In genomic region chr12:50311858-50312609, GRCh38 we compare ENCODE assay signal across 8 cellular contexts. TPM values are rescaled to one million over a fixed set of nuclear protein-coding genes. Genes with fewer than 3 reads are reported as not detected.
A peak's percentile ranks its signal among the peaks of the same experiment; 100 is the strongest.
DNase-seq lines count a peak whose midpoint lies in the region; ATAC-seq, FAIRE-seq and TF ChIP-seq lines count a peak whose summit lies in the region.
"Not testable (repeated sequence)": the region's sequence is repeated elsewhere in the genome, so short reads cannot be mapped to it uniquely, and the experiment has no call there.

No MANE protein-coding gene starts in this region.

- H3K9me3 ChIP-seq in HEK293 (ENCODE audit: control insufficient read depth, insufficient read depth, low read depth, low read length); Panc1 (ENCODE audit: control insufficient read depth, insufficient read depth, low read depth, low read length); mucosa of descending colon; small intestine (ENCODE audit: control insufficient read depth, low read depth): not testable (repeated sequence)

- POLR2A ChIA-PET in HEK293 (lab: Yijun Ruan, JAX), result not testable (repeated sequence)
- POLR2A ChIA-PET in Panc1 (lab: Charles Lee), result interaction anchor here (0.6 kb wide), 1 partner anchor 107 kb away, joined by 7 read pairs; no protein-coding TSS in a partner anchor

- CTCF ChIA-PET in HEK293 (lab: Yijun Ruan, JAX), result interaction anchor here (0.5 to 1.5 kb wide), 10 partner anchors 19 to 1015 kb away, joined by 3 to 4 read pairs (median 3); no protein-coding TSS in a partner anchor
- CTCF ChIA-PET in Panc1 (lab: Charles Lee), result not testable (repeated sequence)

- TF ChIP-seq CTCF in AG09319 (IDR thresholded peaks at IDR 0.05; ENCODE audit: low read depth, low read length); HEK293 (tag by site-specific recombination; IDR thresholded peaks at IDR 0.05); Panc1 (IDR thresholded peaks at IDR 0.05); epithelial cell of esophagus (IDR thresholded peaks at IDR 0.05; ENCODE audit: insufficient read depth, low read depth, low read length, missing control alignments); foreskin fibroblast (IDR thresholded peaks at IDR 0.05; ENCODE audit: low read depth, low read length); mucosa of descending colon (IDR thresholded peaks at IDR 0.05): not testable (repeated sequence)

- H3K27ac ChIP-seq in HEK293 (ENCODE audit: extremely low read depth, low read depth, low read length), result not testable (repeated sequence)
- H3K27ac ChIP-seq in Panc1 (ENCODE audit: low read length) (peak overlapping the region; percentile 80), small intestine (ENCODE audit: low read depth in 1 of 2, low read length in 1 of 2) (peak overlapping the region in 1 of 2 donors; percentile 55)

- in situ Hi-C loops in Panc1 (cut with HindIII; ENCODE audit: low pct_unique_long_range_greater_than_20kb, low sequenced_read_pairs), result not testable (repeated sequence)

- DNase-seq in AG09319 (ENCODE audit: extremely low read depth, low read depth) (peak; percentile 57), Panc1 (ENCODE audit: low read depth, low spot score) (peak; percentile 39), amniotic stem cell (lab: John Stamatoyannopoulos, UW) (peak; percentile 10), epithelial cell of esophagus (ENCODE audit: low read depth) (peak; percentile 58), foreskin fibroblast (peak; percentile 28 to 57), mucosa of descending colon (peak; percentile 62 to 68 (median 64)), small intestine (peak; percentile 51)

- H3K36me3 ChIP-seq in HEK293 (ENCODE audit: control insufficient read depth in 2 of 2, insufficient read depth in 1 of 2, low read length in 2 of 2); Panc1 (ENCODE audit: control insufficient read depth, insufficient read depth, low read length); mucosa of descending colon (ENCODE audit: low read depth); small intestine (ENCODE audit: control insufficient read depth in 2 of 2, insufficient read depth in 2 of 2, low read length in 2 of 2): not testable (repeated sequence)

- BruUV-seq in Panc1 (replicated peaks; lab: Mats Ljungman, UMichigan), result not testable (repeated sequence)

- not testable (repeated sequence) for FAIRE-seq in small intestine (lab: Jason Lieb, UNC)

- H3K4me3 ChIP-seq in HEK293 (ENCODE audit: low read depth, low read length); Panc1 (ENCODE audit: low read depth in 2 of 2, low read length in 2 of 2); epithelial cell of esophagus (ENCODE audit: low read length); foreskin fibroblast (ENCODE audit: low read depth in 1 of 2, low read length in 2 of 2); mucosa of descending colon; small intestine (ENCODE audit: low read depth in 1 of 2, low read length in 2 of 2): not testable (repeated sequence)

- H3K27me3 ChIP-seq in Panc1 (ENCODE audit: control insufficient read depth, insufficient read depth, low read length); small intestine (ENCODE audit: control insufficient read depth in 2 of 2, insufficient read depth in 2 of 2, low read length in 2 of 2): not testable (repeated sequence)

- ATAC-seq in Panc1, result peak; percentile 84
- ATAC-seq in mucosa of descending colon, result peak; percentile 89

- H3K4me1 ChIP-seq in HEK293 (ENCODE audit: control insufficient read depth, insufficient read depth, low read length); mucosa of descending colon (ENCODE audit: low read depth); small intestine (ENCODE audit: control insufficient read depth in 2 of 2, insufficient read depth in 1 of 2, low read depth in 1 of 2, low read length in 1 of 2): not testable (repeated sequence)
- peaks cover 21% of the 10 kb centered on the region for H3K4me1 ChIP-seq in Panc1 (ENCODE audit: control insufficient read depth, insufficient read depth, low read length)

- 58 to 68% (median 66%) methylated on average over 11 of the region's 11 CpGs for WGBS in small intestine, 3 donors

- intact Hi-C loops in Panc1 (cut with micrococcal nuclease; ENCODE audit: unreplicated experiment), result loop anchor here (10.0 kb wide), 2 partner anchors 127 to 227 kb away; partner anchors contain the start of gene SMARCD1
- intact Hi-C loops in mucosa of descending colon (cut with DNase I, micrococcal nuclease), result not testable (repeated sequence)

TF ChIP-seq in HEK293, 187 proteins besides CTCF, POLR2A, EP300 and RAD21:
- TF ChIP-seq KLF1 (tag by site-specific recombination; IDR thresholded peaks at IDR 0.05), result peak; percentile 47; the same call in 1 of the 2 replicates

RNA-seq across cellular contexts. Expression of gene LIMA1, which starts 28.7 kb away (rescaled TPM):
- total RNA-seq in Panc1 (2021; ENCODE audit: unreplicated experiment), result 155 TPM
- 69.9 TPM for polyA plus RNA-seq in Panc1 (2012; ENCODE audit: insufficient read length)
- 100 to 1,000 TPM; 155 to 364 (median 249) TPM for total RNA-seq in mucosa of descending colon
- 100 to 1,000 TPM in 2 of 3 donors, 10 to 100 TPM in 1; 89.7 to 125 (median 103) TPM for polyA plus RNA-seq in small intestine

Comparison
In these comparisons a context has a peak if more than half of its experiments do, and no peak if none do; other contexts are left out.
1. DNase-seq: peak in every context shown above with its lines; median percentile 64 in mucosa of descending colon; 58 in epithelial cell of esophagus; 57 in AG09319; 51 in small intestine; 42 in foreskin fibroblast; 39 in Panc1; 10 in amniotic stem cell.